ENCODE assay signal across 15 cellular contexts in genomic region chr1:85240659-85241058, GRCh38. TPM values are rescaled to one million over a fixed set of nuclear protein-coding genes. Genes with fewer than 3 reads are reported as not detected.
DNase-seq lines count a peak whose midpoint lies in the region; ATAC-seq, FAIRE-seq and TF ChIP-seq lines count a peak whose summit lies in the region.
"Had no signal": no experiment of that assay in that cellular context is flagged by ENCODE, and none has a peak within 500 bp of the region (broad histone marks: within the 10 kb centered on the region; RNA-seq: fewer than 3 reads in every experiment).

No MANE protein-coding gene starts in this region.

- intact Hi-C loops in endothelial cell of umbilical vein (cut with micrococcal nuclease): loop anchor here (5.0 kb wide), 1 partner anchor 38 kb away; the partner anchor contains the start of gene SYDE2
- intact Hi-C loops in activated CD4-positive, alpha-beta memory T cell treated with anti-CD3 and anti-CD28 coated beads for 36 hours (cut with micrococcal nuclease): loop anchor here (1.0 to 5.0 kb wide), 2 partner anchors 38 to 295 kb away; partner anchors contain the start of gene SYDE2

- H3K27me3 ChIP-seq in OCI-LY1 (ENCODE audit: insufficient read depth, low read length): no peaks in the 10 kb centered on the region
- peaks cover 4 to 7% of the 10 kb centered on the region in 2 experiments for H3K27me3 ChIP-seq in endothelial cell of umbilical vein (ENCODE audit: control insufficient read depth in 2 of 2, insufficient read depth in 2 of 2, low read length in 2 of 2)
- H3K27me3 ChIP-seq in neural progenitor cell: no peaks in the 10 kb centered on the region

- DNase-seq in endothelial cell of umbilical vein (ENCODE audit: low read depth, low spot score) (peak; percentile 39), neural progenitor cell (ENCODE audit: low spot score) (no peak), NCI-H1048 (lab: John Stamatoyannopoulos, UW) (no peak), GM19239 (ENCODE audit: insufficient read length, low spot score) (no peak)
- DNase-seq in activated CD4-positive, alpha-beta memory T cell treated with anti-CD3 and anti-CD28 coated beads for 36 hours: no peak
- DNase-seq: C1 segment of cervical spinal cord; midbrain; stimulated activated CD4-positive, alpha-beta T cell treated with anti-CD3 and anti-CD28 coated beads, Interleukin-4, amount 100 ng/mL, for 1 hour; T-helper 9 cell had no signal

- H3K27me3 Mint-ChIP-seq in neural progenitor cell (ENCODE audit: insufficient read depth, low read depth): no peaks in the 10 kb centered on the region
- H3K27me3 Mint-ChIP-seq in activated CD4-positive, alpha-beta memory T cell treated with anti-CD3 and anti-CD28 coated beads for 36 hours: peaks cover 4% of the 10 kb centered on the region

- no peak for TF ChIP-seq POLR2A in endothelial cell of umbilical vein (IDR thresholded peaks at IDR 0.05; ENCODE audit: low read depth, low read length)

- no TSS peak for BruUV-seq in endothelial cell of umbilical vein (replicated peaks; lab: Mats Ljungman, UMichigan)

- dilution Hi-C loops in endothelial cell of umbilical vein (cut with MboI; ENCODE audit: extremely low pct_ligation_motif_present, low sequenced_read_pairs): no loop called here

- no peak overlapping the region for H3K4me3 ChIP-seq in OCI-LY1 (ENCODE audit: low read depth, low read length, poor library complexity, severe bottlenecking)
- H3K4me3 ChIP-seq in endothelial cell of umbilical vein (replicated peaks in 1 of 3; ENCODE audit: insufficient read depth in 1 of 3, low read depth in 1 of 3, low read length in 3 of 3): no peak overlapping the region
- H3K4me3 ChIP-seq in neural progenitor cell: no peak overlapping the region

- H4K20me1 ChIP-seq in OCI-LY1 (ENCODE audit: insufficient read depth, low read length) (no peaks in the 10 kb centered on the region), endothelial cell of umbilical vein (replicated peaks; ENCODE audit: control insufficient read depth, extremely low read depth, insufficient read depth, low read length) (no peaks in the 10 kb centered on the region), neural progenitor cell (ENCODE audit: low read depth) (no peaks in the 10 kb centered on the region)

- H3K4me1 ChIP-seq in OCI-LY1 (ENCODE audit: insufficient read depth, low read length, severe bottlenecking) (no peaks in the 10 kb centered on the region), endothelial cell of umbilical vein (ENCODE audit: control insufficient read depth, extremely low read depth, insufficient read depth, low read length) (peaks cover 11% of the 10 kb centered on the region), neural progenitor cell (peaks cover 36% of the 10 kb centered on the region)

- no peak for ATAC-seq in GM18867 (IDR thresholded peaks at IDR 0.05; ENCODE audit: unreplicated experiment)
- ATAC-seq: stimulated activated effector memory CD8-positive, alpha-beta T cell treated with anti-CD3 and anti-CD28 coated beads, Interleukin-12 subunit alpha, Interleukin-12 subunit beta, amount 100 ng/mL, for 72 hours had no signal

- no peaks in the 10 kb centered on the region for H3K9me3 ChIP-seq in OCI-LY1 (ENCODE audit: low read length)
- H3K9me3 ChIP-seq in endothelial cell of umbilical vein (replicated peaks; ENCODE audit: control insufficient read depth, insufficient read depth, low read length): no peaks in the 10 kb centered on the region
- H3K9me3 ChIP-seq in neural progenitor cell (ENCODE audit: low read depth): no peaks in the 10 kb centered on the region

- H3F3A ChIP-seq in OCI-LY1 (ENCODE audit: insufficient read depth, low read length) (no peaks in the 10 kb centered on the region), neural progenitor cell (ENCODE audit: low read depth) (peaks cover 35% of the 10 kb centered on the region)

- H3K4me3 Mint-ChIP-seq in neural progenitor cell: no peak overlapping the region
- H3K4me3 Mint-ChIP-seq in activated CD4-positive, alpha-beta memory T cell treated with anti-CD3 and anti-CD28 coated beads for 36 hours: no peak overlapping the region
- H3K4me3 Mint-ChIP-seq: activated naive CD4-positive, alpha-beta T cell treated with anti-CD3 and anti-CD28 coated beads for 36 hours; central memory CD8-positive, alpha-beta T cell; stimulated activated effector memory CD8-positive, alpha-beta T cell treated with anti-CD3 and anti-CD28 coated beads, Interleukin-12 subunit alpha, Interleukin-12 subunit beta, amount 100 ng/mL, for 72 hours had no signal

- no peaks in the 10 kb centered on the region for H3K79me2 ChIP-seq in OCI-LY1 (ENCODE audit: insufficient read depth, low read length)
- no peaks in the 10 kb centered on the region for H3K79me2 ChIP-seq in endothelial cell of umbilical vein (ENCODE audit: control insufficient read depth, insufficient read depth, low read length)
- no peaks in the 10 kb centered on the region for H3K79me2 ChIP-seq in neural progenitor cell (ENCODE audit: low read depth)

- CTCF ChIA-PET in endothelial cell of umbilical vein (lab: Charles Lee): interaction anchor here (1.0 to 3.0 kb wide), 8 partner anchors 10 to 297 kb away, joined by 3 to 26 read pairs (median 6); partner anchors contain the start of gene C1orf52
- CTCF ChIA-PET in activated CD4-positive, alpha-beta memory T cell treated with anti-CD3 and anti-CD28 coated beads for 36 hours (lab: Charles Lee): interaction anchor here (0.7 to 2.0 kb wide), 7 partner anchors 15 to 296 kb away, joined by 3 to 19 read pairs (median 5); partner anchors contain the start of genes C1orf52, MCOLN3 and SYDE2

- TF ChIP-seq CTCF in C4-2B (conservative IDR thresholded peaks at IDR 0.05) (peak; percentile 41), OCI-LY1 (IDR thresholded peaks at IDR 0.05; ENCODE audit: low read length) (no peak), endothelial cell of umbilical vein (IDR thresholded peaks at IDR 0.05; ENCODE audit: extremely low read depth in 1 of 2, insufficient read depth in 1 of 2, low read depth in 1 of 2, low read length in 2 of 2) (no peak), neural progenitor cell (IDR thresholded peaks at IDR 0.05) (no peak)

- H3K9me3 Mint-ChIP-seq in neural progenitor cell: no peaks in the 10 kb centered on the region
- H3K9me3 Mint-ChIP-seq in activated CD4-positive, alpha-beta memory T cell treated with anti-CD3 and anti-CD28 coated beads for 36 hours: no peaks in the 10 kb centered on the region
- H3K9me3 Mint-ChIP-seq: activated naive CD4-positive, alpha-beta T cell treated with anti-CD3 and anti-CD28 coated beads for 36 hours; central memory CD8-positive, alpha-beta T cell; stimulated activated effector memory CD8-positive, alpha-beta T cell treated with anti-CD3 and anti-CD28 coated beads, Interleukin-12 subunit alpha, Interleukin-12 subunit beta, amount 100 ng/mL, for 72 hours had no signal

- H3K27ac ChIP-seq in C4-2B (no peak overlapping the region), OCI-LY1 (ENCODE audit: low read depth, low read length, poor library complexity, severe bottlenecking) (no peak overlapping the region), endothelial cell of umbilical vein (ENCODE audit: insufficient read depth, low read depth, low read length) (no peak overlapping the region), neural progenitor cell (peak overlapping the region; percentile 50)

- H3K36me3 Mint-ChIP-seq in neural progenitor cell: no peaks in the 10 kb centered on the region
- no peaks in the 10 kb centered on the region for H3K36me3 Mint-ChIP-seq in activated CD4-positive, alpha-beta memory T cell treated with anti-CD3 and anti-CD28 coated beads for 36 hours
- H3K36me3 Mint-ChIP-seq: stimulated activated effector memory CD8-positive, alpha-beta T cell treated with anti-CD3 and anti-CD28 coated beads, Interleukin-12 subunit alpha, Interleukin-12 subunit beta, amount 100 ng/mL, for 72 hours had no signal

- H2AFZ ChIP-seq in OCI-LY1 (ENCODE audit: low read length): peak overlapping the region; percentile 54; the same call in 1 of the 2 replicates
- peak overlapping the region; percentile 25 for H2AFZ ChIP-seq in endothelial cell of umbilical vein (ENCODE audit: low read depth, low read length)
- no peak overlapping the region for H2AFZ ChIP-seq in neural progenitor cell (replicated peaks)

- H3K36me3 ChIP-seq in OCI-LY1 (ENCODE audit: insufficient read depth, low read length) (no peaks in the 10 kb centered on the region), endothelial cell of umbilical vein (ENCODE audit: control insufficient read depth in 2 of 2, extremely low read depth in 1 of 2, insufficient read depth in 2 of 2, low read length in 2 of 2) (no peaks in the 10 kb centered on the region), neural progenitor cell (no peaks in the 10 kb centered on the region)

- H3K4me2 ChIP-seq in OCI-LY1 (ENCODE audit: low read length): no peak overlapping the region
- no peak overlapping the region for H3K4me2 ChIP-seq in endothelial cell of umbilical vein (ENCODE audit: insufficient read depth, low read length)
- peak overlapping the region; percentile 9 for H3K4me2 ChIP-seq in neural progenitor cell

- H3K9ac ChIP-seq in OCI-LY1 (ENCODE audit: low read length) (no peak overlapping the region), endothelial cell of umbilical vein (replicated peaks; ENCODE audit: extremely low read depth, insufficient read depth, low read length) (no peak overlapping the region), neural progenitor cell (no peak overlapping the region)

- no peaks in the 10 kb centered on the region for H3K9me1 ChIP-seq in endothelial cell of umbilical vein (replicated peaks; ENCODE audit: control insufficient read depth, extremely low read depth, insufficient read depth, low read length)

- H3K27ac Mint-ChIP-seq in neural progenitor cell: no peak overlapping the region
- H3K27ac Mint-ChIP-seq in activated CD4-positive, alpha-beta memory T cell treated with anti-CD3 and anti-CD28 coated beads for 36 hours: no peak overlapping the region
- H3K27ac Mint-ChIP-seq: activated naive CD4-positive, alpha-beta T cell treated with anti-CD3 and anti-CD28 coated beads for 36 hours; stimulated activated effector memory CD8-positive, alpha-beta T cell treated with anti-CD3 and anti-CD28 coated beads, Interleukin-12 subunit alpha, Interleukin-12 subunit beta, amount 100 ng/mL, for 72 hours had no signal

- no peaks in the 10 kb centered on the region for H3K9me2 ChIP-seq in OCI-LY1 (ENCODE audit: low read depth, low read length)

- FAIRE-seq in endothelial cell of umbilical vein (lab: Jason Lieb, UNC) (peak; percentile 79), GM19239 (lab: Jason Lieb, UNC) (no peak)

- POLR2A ChIA-PET in endothelial cell of umbilical vein (lab: Charles Lee): no interaction called here
- POLR2A ChIA-PET in activated CD4-positive, alpha-beta memory T cell treated with anti-CD3 and anti-CD28 coated beads for 36 hours (lab: Charles Lee): no interaction called here

- H3K4me1 Mint-ChIP-seq in neural progenitor cell: peaks cover 7% of the 10 kb centered on the region
- H3K4me1 Mint-ChIP-seq in activated CD4-positive, alpha-beta memory T cell treated with anti-CD3 and anti-CD28 coated beads for 36 hours (ENCODE audit: low read depth): peaks cover 9% of the 10 kb centered on the region
- H3K4me1 Mint-ChIP-seq: central memory CD8-positive, alpha-beta T cell; stimulated activated effector memory CD8-positive, alpha-beta T cell treated with anti-CD3 and anti-CD28 coated beads, Interleukin-12 subunit alpha, Interleukin-12 subunit beta, amount 100 ng/mL, for 72 hours had no signal

RNA-seq across cellular contexts. Expression of gene C1orf52, which starts 18.8 kb away (rescaled TPM):
- total RNA-seq in endothelial cell of umbilical vein: 26.7 and 29.1 TPM in 2 replicates
- 22.7 and 23.1 TPM in 2 replicates for polyA plus RNA-seq in endothelial cell of umbilical vein
- 16.6 and 24.4 TPM in 2 replicates for polyA plus RNA-seq in endothelial cell of umbilical vein (2011; cell fraction: cytosol; rRNA removed)
- polyA plus RNA-seq in endothelial cell of umbilical vein (2011; cell fraction: nucleus; rRNA removed): 36.8 and 37.9 TPM in 2 replicates
- 24.0 and 26.5 TPM in 2 replicates for polyA plus RNA-seq in endothelial cell of umbilical vein (2012)
- 14.5 and 16.4 TPM in 2 replicates for polyA minus RNA-seq in endothelial cell of umbilical vein
- 9.8 TPM for polyA minus RNA-seq in endothelial cell of umbilical vein (2011; cell fraction: cytosol; rRNA and poly(A)+ RNA removed)
- 25.7 and 39.7 TPM in 2 replicates for polyA minus RNA-seq in endothelial cell of umbilical vein (2011; cell fraction: nucleus; rRNA and poly(A)+ RNA removed)
- total RNA-seq in neural progenitor cell (ENCODE audit: low replicate concordance): 33.2 and 55.8 TPM in 2 replicates
- 10 to 100 TPM; 19.4 to 21.8 TPM for total RNA-seq in activated CD4-positive, alpha-beta memory T cell treated with anti-CD3 and anti-CD28 coated beads for 36 hours

RNA-seq across cellular contexts. Expression of gene BCL10, which starts 35.8 kb away (rescaled TPM):
- 74.5 and 78.6 TPM in 2 replicates for total RNA-seq in endothelial cell of umbilical vein
- polyA plus RNA-seq in endothelial cell of umbilical vein: 16.1 and 21.5 TPM in 2 replicates
- 19.8 and 20.6 TPM in 2 replicates for polyA plus RNA-seq in endothelial cell of umbilical vein (2011; cell fraction: cytosol; rRNA removed)
- 20.5 and 20.7 TPM in 2 replicates for polyA plus RNA-seq in endothelial cell of umbilical vein (2011; cell fraction: nucleus; rRNA removed)
- 34.1 and 55.5 TPM in 2 replicates for polyA plus RNA-seq in endothelial cell of umbilical vein (2012)
- 34.3 and 40.4 TPM in 2 replicates for polyA minus RNA-seq in endothelial cell of umbilical vein
- 9.3 TPM for polyA minus RNA-seq in endothelial cell of umbilical vein (2011; cell fraction: cytosol; rRNA and poly(A)+ RNA removed)
- 62.3 and 75.3 TPM in 2 replicates for polyA minus RNA-seq in endothelial cell of umbilical vein (2011; cell fraction: nucleus; rRNA and poly(A)+ RNA removed)
- 17.4 and 28.2 TPM in 2 replicates for total RNA-seq in neural progenitor cell (ENCODE audit: low replicate concordance)
- total RNA-seq in activated CD4-positive, alpha-beta memory T cell treated with anti-CD3 and anti-CD28 coated beads for 36 hours: 10 to 100 TPM; 31.1 to 31.5 TPM

RNA-seq across cellular contexts. Expression of gene SYDE2, which starts 39.8 kb away (rescaled TPM):
- total RNA-seq in endothelial cell of umbilical vein (2.9 and 3.1 TPM in 2 replicates), neural progenitor cell (ENCODE audit: low replicate concordance) (10.9 and 12.0 TPM in 2 replicates)
- polyA plus RNA-seq in endothelial cell of umbilical vein: 0.41 and 0.52 TPM in 2 replicates
- 0.59 and 0.69 TPM in 2 replicates for polyA plus RNA-seq in endothelial cell of umbilical vein (2011; cell fraction: cytosol; rRNA removed)
- polyA plus RNA-seq in endothelial cell of umbilical vein (2011; cell fraction: nucleus; rRNA removed): 0.97 and 1.2 TPM in 2 replicates
- polyA plus RNA-seq in endothelial cell of umbilical vein (2012): 0.72 and 0.82 TPM in 2 replicates
- polyA minus RNA-seq in endothelial cell of umbilical vein: 2.9 and 3.5 TPM in 2 replicates
- polyA minus RNA-seq in endothelial cell of umbilical vein (2011; cell fraction: cytosol; rRNA and poly(A)+ RNA removed): 2.7 TPM
- polyA minus RNA-seq in endothelial cell of umbilical vein (2011; cell fraction: nucleus; rRNA and poly(A)+ RNA removed): 3.0 and 4.4 TPM in 2 replicates
- 1 to 10 TPM; 2.7 to 2.8 TPM for total RNA-seq in activated CD4-positive, alpha-beta memory T cell treated with anti-CD3 and anti-CD28 coated beads for 36 hours
